12 cellular contexts compared by ENCODE assay signal in genomic region chr3:168251371-168251770, GRCh38.
DNase-seq lines count a peak whose midpoint lies in the region; ATAC-seq and TF ChIP-seq lines count a peak whose summit lies in the region.
"Had no signal": no experiment of that assay in that cellular context is flagged by ENCODE, and none has a peak within 500 bp of the region (broad histone marks: within the 10 kb centered on the region; RNA-seq: fewer than 3 reads in every experiment).

No MANE protein-coding gene starts in this region.

- TF ChIP-seq POLR2A in esophagus squamous epithelium (IDR thresholded peaks at IDR 0.05), result no peak

- no peak overlapping the region for H3K4me2 ChIP-seq in mammary epithelial cell (ENCODE audit: insufficient read depth, low read depth, low read length)

- intact Hi-C loops in left lung (cut with DNase I), result no loop called here
- intact Hi-C loops in mammary epithelial cell (cut with micrococcal nuclease), result no loop called here
- intact Hi-C loops in esophagus squamous epithelium (cut with DNase I), result no loop called here

- no peaks in the 10 kb centered on the region for H4K20me1 ChIP-seq in mammary epithelial cell (ENCODE audit: insufficient read depth, low read length)

- no TSS peak for BruUV-seq in mammary epithelial cell (replicated peaks; lab: Mats Ljungman, UMichigan)

- H3K9me3 ChIP-seq in left lung (peaks cover 0 to 7% of the 10 kb centered on the region in 2 donors), mammary epithelial cell (replicated peaks; ENCODE audit: insufficient read depth, low read length) (no peaks in the 10 kb centered on the region), esophagus squamous epithelium (no peaks in the 10 kb centered on the region)
- H3K9me3 ChIP-seq: body of pancreas had no signal

- H3K27me3 Mint-ChIP-seq in mesothelial cell of epicardium (ENCODE audit: low read depth), result no peaks in the 10 kb centered on the region
- peaks cover 5% of the 10 kb centered on the region for H3K27me3 Mint-ChIP-seq in chondrocyte (ENCODE audit: low read depth)

- H3K36me3 ChIP-seq in left lung, result no peaks in the 10 kb centered on the region
- no peaks in the 10 kb centered on the region for H3K36me3 ChIP-seq in mammary epithelial cell (ENCODE audit: insufficient read depth, low read length)
- H3K36me3 ChIP-seq in esophagus squamous epithelium, result no peaks in the 10 kb centered on the region

- TF ChIP-seq CTCF in mesothelial cell of epicardium (IDR thresholded peaks at IDR 0.05; ENCODE audit: unreplicated experiment) (no peak), left lung (IDR thresholded peaks at IDR 0.05) (no peak), chondrocyte (IDR thresholded peaks at IDR 0.05) (no peak), mammary epithelial cell (conservative IDR thresholded peaks at IDR 0.05 in 1 of 2, IDR thresholded peaks at IDR 0.05 in 1 of 2; ENCODE audit: extremely low read depth in 1 of 2, insufficient read depth in 1 of 2, low read depth in 1 of 2, low read length in 2 of 2) (no peak), esophagus squamous epithelium (IDR thresholded peaks at IDR 0.05) (no peak)

- in situ Hi-C loops in mammary epithelial cell (cut with MboI; ENCODE audit: low sequenced_read_pairs in 2 of 2), result no loop called here

- dilution Hi-C loops in mammary epithelial cell (cut with HindIII; ENCODE audit: low sequenced_read_pairs), result no loop called here

- WGBS in mammary epithelial cell (ENCODE audit: low coverage, missing lambda C conversion rate), result 60% methylated on average over 2 of the region's 2 CpGs
- WGBS in esophagus squamous epithelium, 2 donors, result 77 to 89% methylated on average over 2 of the region's 2 CpGs

- no peak overlapping the region for H2AFZ ChIP-seq in mammary epithelial cell (ENCODE audit: low read depth, low read length)

- H3K27ac Mint-ChIP-seq in mesothelial cell of epicardium (peak overlapping the region; percentile 97), chondrocyte (ENCODE audit: unreplicated experiment) (no peak overlapping the region)
- H3K27ac Mint-ChIP-seq: IgD-negative memory B cell; natural killer cell treated with Interleukin-12 subunit alpha and Interleukin-12 subunit beta and Interleukin-15 and Interleukin-18, amount 100 ng/mL, for 72 hours had no signal

- peaks cover 6 to 45% of the 10 kb centered on the region in 2 donors for H3K27me3 ChIP-seq in left lung
- peaks cover 13% of the 10 kb centered on the region for H3K27me3 ChIP-seq in mammary epithelial cell (ENCODE audit: insufficient read depth, low read length)
- H3K27me3 ChIP-seq in esophagus squamous epithelium, result peaks cover 0 to 58% (median 0%) of the 10 kb centered on the region in 4 donors

- no peak overlapping the region for H3K9ac ChIP-seq in mammary epithelial cell (ENCODE audit: insufficient read depth, low read length)

- H3K79me2 ChIP-seq in mammary epithelial cell (ENCODE audit: insufficient read depth, low read length), result no peaks in the 10 kb centered on the region

- peaks cover 9 to 23% of the 10 kb centered on the region in 2 donors for H3K4me1 ChIP-seq in left lung
- peaks cover 20% of the 10 kb centered on the region for H3K4me1 ChIP-seq in mammary epithelial cell (ENCODE audit: insufficient read depth, low read length)
- peaks cover 14 to 26% (median 22%) of the 10 kb centered on the region in 3 donors for H3K4me1 ChIP-seq in esophagus squamous epithelium

- CTCF ChIA-PET in mammary epithelial cell (lab: Charles Lee; ENCODE audit: low non-redundant PET), result no interaction called here

- H3K4me3 ChIP-seq in left lung (no peak overlapping the region), mammary epithelial cell (replicated peaks in 1 of 3; ENCODE audit: insufficient read depth in 1 of 3, low read depth in 2 of 3, low read length in 3 of 3) (no peak overlapping the region), esophagus squamous epithelium (no peak overlapping the region)
- H3K4me3 ChIP-seq: body of pancreas had no signal

- H3K9me3 Mint-ChIP-seq in mesothelial cell of epicardium (peaks cover 10% of the 10 kb centered on the region), chondrocyte (ENCODE audit: low read depth) (no peaks in the 10 kb centered on the region)
- H3K9me3 Mint-ChIP-seq: natural killer cell treated with Interleukin-12 subunit alpha and Interleukin-12 subunit beta and Interleukin-15 and Interleukin-18, amount 100 ng/mL, for 72 hours had no signal

- peaks cover 39% of the 10 kb centered on the region for H3K4me1 Mint-ChIP-seq in mesothelial cell of epicardium
- H3K4me1 Mint-ChIP-seq in chondrocyte (ENCODE audit: low read depth), result peaks cover 19% of the 10 kb centered on the region

- ATAC-seq in GM18861 (IDR thresholded peaks at IDR 0.05; ENCODE audit: unreplicated experiment) (peak; percentile 63), GM21619 (IDR thresholded peaks at IDR 0.05; ENCODE audit: unreplicated experiment) (peak; percentile 30), HG03280 (IDR thresholded peaks at IDR 0.05; ENCODE audit: unreplicated experiment) (peak; percentile 42), left lung (no peak)
- ATAC-seq: body of pancreas; natural killer cell treated with Interleukin-12 subunit alpha and Interleukin-12 subunit beta and Interleukin-15 and Interleukin-18, amount 100 ng/mL, for 72 hours had no signal

- H3K27ac ChIP-seq in left lung, result no peak overlapping the region
- H3K27ac ChIP-seq in mammary epithelial cell (ENCODE audit: insufficient read depth, low read depth, low read length), result no peak overlapping the region
- no peak overlapping the region for H3K27ac ChIP-seq in esophagus squamous epithelium
- H3K27ac ChIP-seq: body of pancreas had no signal

- peaks cover 28% of the 10 kb centered on the region for H3K36me3 Mint-ChIP-seq in mesothelial cell of epicardium
- no peaks in the 10 kb centered on the region for H3K36me3 Mint-ChIP-seq in chondrocyte (ENCODE audit: low read depth)
- H3K36me3 Mint-ChIP-seq: natural killer cell treated with Interleukin-12 subunit alpha and Interleukin-12 subunit beta and Interleukin-15 and Interleukin-18, amount 100 ng/mL, for 72 hours had no signal

- DNase-seq in mesothelial cell of epicardium (ENCODE audit: low spot score in 2 of 2, unreplicated experiment in 2 of 2), result no peak
- DNase-seq in left lung, result no peak
- no peak for DNase-seq in chondrocyte (ENCODE audit: low spot score)
- no peak for DNase-seq in mammary epithelial cell
- DNase-seq in esophagus squamous epithelium (lab: John Stamatoyannopoulos, UW), result no peak
- DNase-seq: body of pancreas, OCI-M1 had no signal

- H3K4me3 Mint-ChIP-seq in mesothelial cell of epicardium, result peak overlapping the region; percentile 94
- H3K4me3 Mint-ChIP-seq in chondrocyte (ENCODE audit: unreplicated experiment), result no peak overlapping the region
- H3K4me3 Mint-ChIP-seq: natural killer cell treated with Interleukin-12 subunit alpha and Interleukin-12 subunit beta and Interleukin-15 and Interleukin-18, amount 100 ng/mL, for 72 hours had no signal
